In genomic region chr15:35546581-35547381, GRCh38 we compare ENCODE assay signal across 8 cellular contexts. TPM values are rescaled to one million over a fixed set of nuclear protein-coding genes. Genes with fewer than 3 reads are reported as not detected.
DNase-seq lines count a peak whose midpoint lies in the region; ATAC-seq, FAIRE-seq and TF ChIP-seq lines count a peak whose summit lies in the region.

No MANE protein-coding gene starts in this region.

- H3K4me3 Mint-ChIP-seq in WTC11, result peak overlapping the region; percentile 88

- H3K36me3 Mint-ChIP-seq in WTC11, result no peaks in the 10 kb centered on the region

- FAIRE-seq in GM19239 (lab: Jason Lieb, UNC), result no peak

- H3K4me1 ChIP-seq in DND-41 (ENCODE audit: insufficient read depth, low read length) (peaks cover 23% of the 10 kb centered on the region), left ventricle myocardium inferior (peaks cover 48% of the 10 kb centered on the region), skeletal muscle satellite cell (ENCODE audit: control insufficient read depth, insufficient read depth, low read length) (peaks cover 8% of the 10 kb centered on the region)

- H3K9me3 ChIP-seq in DND-41 (ENCODE audit: insufficient read depth, low read length, severe bottlenecking), result no peaks in the 10 kb centered on the region
- no peaks in the 10 kb centered on the region for H3K9me3 ChIP-seq in left ventricle myocardium inferior (replicated peaks)
- no peaks in the 10 kb centered on the region for H3K9me3 ChIP-seq in skeletal muscle satellite cell (replicated peaks; ENCODE audit: low read length)

- H3K9ac ChIP-seq in DND-41 (ENCODE audit: low read depth, low read length), result peak overlapping the region; percentile 90
- H3K9ac ChIP-seq in skeletal muscle satellite cell (ENCODE audit: low read depth, low read length), result peak overlapping the region; percentile 95

- no peaks in the 10 kb centered on the region for H3K27me3 Mint-ChIP-seq in WTC11 (ENCODE audit: low read depth)

- peak overlapping the region; percentile 95 for H3K27ac Mint-ChIP-seq in WTC11

- CTCF ChIA-PET in WTC11 (lab: Charles Lee), result no interaction called here

- in situ Hi-C loops in ACHN (cut with HindIII; ENCODE audit: low pct_ligation_motif_present, low pct_unique_long_range_greater_than_20kb, low sequenced_read_pairs), result no loop called here

- intact Hi-C loops in left ventricle myocardium inferior (cut with micrococcal nuclease), result no loop called here

- no peaks in the 10 kb centered on the region for H3K9me3 Mint-ChIP-seq in WTC11

- DNase-seq in DND-41, result no peak
- DNase-seq in WTC11 (ENCODE audit: low spot score), result no peak
- no peak for DNase-seq in left ventricle myocardium inferior
- DNase-seq in ACHN, result no peak
- no peak for DNase-seq in GM19239 (ENCODE audit: insufficient read length, low spot score)

- ATAC-seq in DND-41 (ENCODE audit: insufficient read depth, low read depth) (no peak), HG02623 (IDR thresholded peaks at IDR 0.05; ENCODE audit: unreplicated experiment) (peak; percentile 11), WTC11 (no peak), GM21723 (IDR thresholded peaks at IDR 0.05; ENCODE audit: unreplicated experiment) (no peak)

- peaks cover 56% of the 10 kb centered on the region for H3K4me1 Mint-ChIP-seq in WTC11

- H2AFZ ChIP-seq in DND-41 (ENCODE audit: low read depth, low read length), result peak overlapping the region; percentile 99

- H3K36me3 ChIP-seq in DND-41 (ENCODE audit: insufficient read depth, low read length) (no peaks in the 10 kb centered on the region), left ventricle myocardium inferior (no peaks in the 10 kb centered on the region), skeletal muscle satellite cell (ENCODE audit: insufficient read depth, low read length) (no peaks in the 10 kb centered on the region)

- peak overlapping the region; percentile 98 for H3K27ac ChIP-seq in DND-41 (ENCODE audit: low read length)
- peak overlapping the region; percentile 99 for H3K27ac ChIP-seq in left ventricle myocardium inferior (replicated peaks)

- peak overlapping the region; percentile 53 to 88; a peak in 3 of 4 replicates for H3K4me3 ChIP-seq in DND-41 (ENCODE audit: low read depth in 1 of 2, low read length in 2 of 2)
- peak overlapping the region; percentile 82 for H3K4me3 ChIP-seq in left ventricle myocardium inferior
- H3K4me3 ChIP-seq in skeletal muscle satellite cell (ENCODE audit: low read length), result peak overlapping the region; percentile 92

- TF ChIP-seq CTCF in DND-41 (IDR thresholded peaks at IDR 0.05; ENCODE audit: borderline replicate concordance, extremely low read depth, low read length, poor library complexity, severe bottlenecking), result no peak
- no peak for TF ChIP-seq CTCF in WTC11 (IDR thresholded peaks at IDR 0.05)
- TF ChIP-seq CTCF in left ventricle myocardium inferior (IDR thresholded peaks at IDR 0.05; ENCODE audit: borderline replicate concordance), result no peak

- H4K20me1 ChIP-seq in DND-41 (ENCODE audit: insufficient read depth, low read length), result no peaks in the 10 kb centered on the region

- H3K79me2 ChIP-seq in DND-41 (ENCODE audit: insufficient read depth, low read length), result peaks cover 3% of the 10 kb centered on the region; the same call in 1 of the 2 replicates

- H3K27me3 ChIP-seq in DND-41 (ENCODE audit: insufficient read depth, low read length, poor library complexity), result no peaks in the 10 kb centered on the region
- H3K27me3 ChIP-seq in left ventricle myocardium inferior (ENCODE audit: low read depth), result no peaks in the 10 kb centered on the region
- no peaks in the 10 kb centered on the region for H3K27me3 ChIP-seq in skeletal muscle satellite cell (ENCODE audit: control insufficient read depth, insufficient read depth, low read length)

- POLR2A ChIA-PET in WTC11 (lab: Charles Lee), result interaction anchor here (0.6 kb wide), 1 partner anchor 763 kb away, joined by 5 read pairs; no protein-coding TSS in a partner anchor

- peak overlapping the region; percentile 80 for H3K4me2 ChIP-seq in DND-41 (ENCODE audit: insufficient read depth, low read length)
- peak overlapping the region; percentile 86 for H3K4me2 ChIP-seq in skeletal muscle satellite cell (ENCODE audit: low read length)

TF ChIP-seq in WTC11, 78 proteins besides CTCF, POLR2A, EP300 and RAD21:
- no peak for TF ChIP-seq USF1 (CRISPR knock-in tag; IDR thresholded peaks at IDR 0.05)
- TF ChIP-seq ZNF416 (CRISPR knock-in tag; IDR thresholded peaks at IDR 0.05), result no peak
- TF ChIP-seq CBFB (CRISPR knock-in tag; IDR thresholded peaks at IDR 0.05; ENCODE audit: low read depth), result no peak
- TF ChIP-seq KAT7 (CRISPR knock-in tag; IDR thresholded peaks at IDR 0.05; ENCODE audit: borderline replicate concordance), result no peak
- no peak for TF ChIP-seq ZNF425 (CRISPR knock-in tag; conservative IDR thresholded peaks at IDR 0.05)
- no peak for TF ChIP-seq HMGA2 (CRISPR knock-in tag; IDR thresholded peaks at IDR 0.05)

RNA-seq across cellular contexts. Expression of gene DPH6, which starts 0.8 kb away (rescaled TPM):
- total RNA-seq in WTC11 (2021) (30.4 to 32.7 TPM (median 31.7 TPM) in 3 replicates), left ventricle myocardium inferior (13.9 TPM)
- 7.4 and 16.2 TPM in 2 replicates for total RNA-seq in skeletal muscle satellite cell (2012; rRNA removed)
